23 cellular contexts compared by ENCODE assay signal in genomic region chr6:116329156-116329555, GRCh38. TPM values are rescaled to one million over a fixed set of nuclear protein-coding genes. Genes with fewer than 3 reads are reported as not detected.
A peak's percentile ranks its signal among the peaks of the same experiment; 100 is the strongest.
DNase-seq lines count a peak whose midpoint lies in the region; ATAC-seq, FAIRE-seq and TF ChIP-seq lines count a peak whose summit lies in the region.
"Had no signal": no experiment of that assay in that cellular context is flagged by ENCODE, and none has a peak within 500 bp of the region (broad histone marks: within the 10 kb centered on the region; RNA-seq: fewer than 3 reads in every experiment).

No MANE protein-coding gene starts in this region.

- H3K27ac ChIP-seq in osteoblast (ENCODE audit: low read depth, low read length): peak overlapping the region; percentile 24
- H3K27ac ChIP-seq: BLaER1, foreskin keratinocyte, KMS-11, WERI-Rb-1 had no signal

- H3K4me3 ChIP-seq in fibroblast of villous mesenchyme (ENCODE audit: low read depth, low read length): no peak overlapping the region
- no peak overlapping the region for H3K4me3 ChIP-seq in osteoblast (ENCODE audit: insufficient read depth, low read length)
- H3K4me3 ChIP-seq: BLaER1, upper lobe of left lung had no signal

- peak; percentile 42 for DNase-seq in EH (ENCODE audit: low read depth)
- no peak for DNase-seq in WTC11 (ENCODE audit: low spot score)
- peak; percentile 20 for DNase-seq in fibroblast of villous mesenchyme (ENCODE audit: low read depth)
- DNase-seq in osteoblast (ENCODE audit: insufficient read length, low spot score, missing footprints): no peak
- no peak for DNase-seq in NCI-H524 (lab: John Stamatoyannopoulos, UW)
- no peak for DNase-seq in GDM1 (lab: John Stamatoyannopoulos, UW)
- no peak for DNase-seq in RCC 7860 (ENCODE audit: low spot score)
- DNase-seq: activated naive CD4-positive, alpha-beta T cell treated with anti-CD3 and anti-CD28 coated beads, Interleukin-2, amount 50 U/mL, for 16 hours; anterior cingulate cortex; caudate nucleus; DMS53; foreskin keratinocyte; hippocampal formation; immature natural killer cell; NCI-H1436; NCI-H446 treated with DMSO at 0.1 percent for 48 hours; upper lobe of left lung; WERI-Rb-1 had no signal

- no peaks in the 10 kb centered on the region for H3K27me3 ChIP-seq in osteoblast (ENCODE audit: insufficient read depth, low read length)
- H3K27me3 ChIP-seq: BLaER1, foreskin keratinocyte, upper lobe of left lung had no signal

- CTCF ChIA-PET in WTC11 (lab: Charles Lee): no interaction called here

- H3K79me2 ChIP-seq in osteoblast (ENCODE audit: insufficient read depth, low read length): no peaks in the 10 kb centered on the region

- no peak for FAIRE-seq in RCC 7860 (lab: Jason Lieb, UNC)

- H3K4me2 ChIP-seq in osteoblast (ENCODE audit: insufficient read depth, low read length): peak overlapping the region; percentile 16
- H3K4me2 ChIP-seq: BLaER1, KMS-11 had no signal

- no peak overlapping the region for H3K4me3 Mint-ChIP-seq in WTC11
- H3K4me3 Mint-ChIP-seq: immature natural killer cell, neural crest cell had no signal

- no peaks in the 10 kb centered on the region for H3K36me3 ChIP-seq in osteoblast (ENCODE audit: insufficient read depth, low read length)
- H3K36me3 ChIP-seq: BLaER1, upper lobe of left lung, WERI-Rb-1 had no signal

- H4K20me1 ChIP-seq in osteoblast (ENCODE audit: insufficient read depth, low read length): no peaks in the 10 kb centered on the region
- H4K20me1 ChIP-seq: BLaER1 had no signal

- H3K36me3 Mint-ChIP-seq in WTC11: peaks cover 17% of the 10 kb centered on the region

- TF ChIP-seq CTCF in WTC11 (IDR thresholded peaks at IDR 0.05) (no peak), fibroblast of villous mesenchyme (IDR thresholded peaks at IDR 0.05; ENCODE audit: insufficient read depth, low read depth, low read length) (no peak), osteoblast (IDR thresholded peaks at IDR 0.05; ENCODE audit: extremely low read depth, low read depth, low read length) (no peak)

- no peak for ATAC-seq in WTC11
- ATAC-seq in GM18858 (IDR thresholded peaks at IDR 0.05; ENCODE audit: unreplicated experiment): no peak
- ATAC-seq: foreskin keratinocyte had no signal

- POLR2A ChIA-PET in WTC11 (lab: Charles Lee): no interaction called here

- no peaks in the 10 kb centered on the region for H3K9me3 ChIP-seq in osteoblast (ENCODE audit: low read depth, low read length)
- H3K9me3 ChIP-seq: BLaER1, upper lobe of left lung had no signal

- H3K4me1 Mint-ChIP-seq in WTC11: peaks cover 55% of the 10 kb centered on the region
- H3K4me1 Mint-ChIP-seq: immature natural killer cell had no signal

- peaks cover 19% of the 10 kb centered on the region for H3K9me3 Mint-ChIP-seq in WTC11

- no peak overlapping the region for H2AFZ ChIP-seq in osteoblast (ENCODE audit: low read length)

- peaks cover 22% of the 10 kb centered on the region for H3K4me1 ChIP-seq in osteoblast (ENCODE audit: insufficient read depth, low read length)
- H3K4me1 ChIP-seq: BLaER1, foreskin keratinocyte had no signal

- 0 out of 2 replicates have a peak overlapping the region, but pooled peaks have one; percentile 33 for H3K27ac Mint-ChIP-seq in WTC11
- H3K27ac Mint-ChIP-seq: immature natural killer cell, progenitor cell of endocrine pancreas had no signal

- H3K27me3 Mint-ChIP-seq in WTC11 (ENCODE audit: low read depth): no peaks in the 10 kb centered on the region
- H3K27me3 Mint-ChIP-seq: progenitor cell of endocrine pancreas had no signal

TF ChIP-seq in WTC11, 78 proteins besides CTCF, POLR2A, EP300 and RAD21:
- TF ChIP-seq ZNF532 (CRISPR knock-in tag; IDR thresholded peaks at IDR 0.05; ENCODE audit: borderline replicate concordance): no peak
- no peak for TF ChIP-seq TP53 (CRISPR knock-in tag; IDR thresholded peaks at IDR 0.05)
- no peak for TF ChIP-seq RELA (CRISPR knock-in tag; IDR thresholded peaks at IDR 0.05; ENCODE audit: borderline replicate concordance)
- no peak for TF ChIP-seq ZNF281 (CRISPR knock-in tag; IDR thresholded peaks at IDR 0.05)
- TF ChIP-seq, protein P1, sequence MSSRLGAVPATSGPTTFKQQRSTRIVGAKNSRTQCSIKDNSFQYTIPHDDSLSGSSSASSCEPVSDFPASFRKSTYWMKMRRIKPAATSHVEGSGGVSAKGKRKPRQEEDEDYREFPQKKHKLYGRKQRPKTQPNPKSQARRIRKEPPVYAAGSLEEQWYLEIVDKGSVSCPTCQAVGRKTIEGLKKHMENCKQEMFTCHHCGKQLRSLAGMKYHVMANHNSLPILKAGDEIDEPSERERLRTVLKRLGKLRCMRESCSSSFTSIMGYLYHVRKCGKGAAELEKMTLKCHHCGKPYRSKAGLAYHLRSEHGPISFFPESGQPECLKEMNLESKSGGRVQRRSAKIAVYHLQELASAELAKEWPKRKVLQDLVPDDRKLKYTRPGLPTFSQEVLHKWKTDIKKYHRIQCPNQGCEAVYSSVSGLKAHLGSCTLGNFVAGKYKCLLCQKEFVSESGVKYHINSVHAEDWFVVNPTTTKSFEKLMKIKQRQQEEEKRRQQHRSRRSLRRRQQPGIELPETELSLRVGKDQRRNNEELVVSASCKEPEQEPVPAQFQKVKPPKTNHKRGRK (CRISPR knock-in tag; IDR thresholded peaks at IDR 0.05; ENCODE audit: borderline replicate concordance): no peak
- TF ChIP-seq ZNF219 (CRISPR knock-in tag; IDR thresholded peaks at IDR 0.05; ENCODE audit: borderline replicate concordance): no peak
- no peak for TF ChIP-seq TEAD1 (CRISPR knock-in tag; IDR thresholded peaks at IDR 0.05)
- no peak for TF ChIP-seq NFE2L1 (CRISPR knock-in tag; IDR thresholded peaks at IDR 0.05)
- no peak for TF ChIP-seq NR3C1 (CRISPR knock-in tag; conservative IDR thresholded peaks at IDR 0.05; ENCODE audit: low read depth)

RNA-seq across cellular contexts. Expression of gene DSE, which starts 41.6 kb away (rescaled TPM):
- total RNA-seq in WTC11 (2021) (66.3 to 78.3 TPM (median 71.2 TPM) in 3 replicates), fibroblast of villous mesenchyme (93.3 and 111 TPM in 2 replicates), osteoblast (193 and 229 TPM in 2 replicates)

RNA-seq across cellular contexts. Expression of gene TSPYL1, which starts 49.4 kb away (rescaled TPM):
- total RNA-seq in WTC11 (2021) (62.4 to 68.6 TPM (median 64.3 TPM) in 3 replicates), fibroblast of villous mesenchyme (76.3 and 114 TPM in 2 replicates), osteoblast (89.4 and 91.6 TPM in 2 replicates)

Comparison
In these comparisons a context has a peak if more than half of its experiments do, and no peak if none do; other contexts are left out.
1. DNase-seq: peak in EH (single experiment) and fibroblast of villous mesenchyme (single experiment); none in WTC11 (single experiment), osteoblast (single experiment), NCI-H524 (0 of 2), GDM1 (single experiment) and RCC 7860 (single experiment).